8 cellular contexts compared by ENCODE assay signal in the genomic region with DNA sequence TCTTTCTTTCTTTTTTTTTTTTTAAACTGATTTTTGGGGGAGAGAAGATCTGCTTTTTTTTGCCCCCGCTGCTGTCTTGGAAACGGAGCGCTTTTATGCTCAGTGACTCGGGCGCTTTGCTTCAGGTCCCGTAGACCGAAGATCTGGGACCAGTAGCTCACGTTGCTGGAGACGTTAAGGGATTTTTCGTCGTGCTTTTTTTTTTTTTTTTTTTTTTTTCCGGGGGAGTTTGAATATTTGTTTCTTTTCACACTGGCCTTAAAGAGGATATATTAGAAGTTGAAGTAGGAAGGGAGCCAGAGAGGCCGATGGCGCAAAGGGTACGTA. TPM values are rescaled to one million over a fixed set of nuclear protein-coding genes. Genes with fewer than 3 reads are reported as not detected.
DNase-seq lines count a peak whose midpoint lies in the region; ATAC-seq and TF ChIP-seq lines count a peak whose summit lies in the region.

No MANE protein-coding gene starts in this region.

- DNase-seq in CD14-positive monocyte (ENCODE audit: low spot score) (no peak), NCI-H1417 treated with DMSO at 0.1 percent for 48 hours (lab: John Stamatoyannopoulos, UW) (peak; percentile 61), endothelial cell (ENCODE audit: low spot score) (no peak), neural crest cell (ENCODE audit: low read depth, low spot score) (no peak), T1000 (lab: John Stamatoyannopoulos, UW) (no peak), middle frontal gyrus (ENCODE audit: extremely low spot score, low spot score) (no peak), amniotic stem cell (lab: John Stamatoyannopoulos, UW) (no peak)

- TF ChIP-seq CTCF in CD14-positive monocyte (IDR thresholded peaks at IDR 0.05) (no peak), endothelial cell (IDR thresholded peaks at IDR 0.05; ENCODE audit: unreplicated experiment) (no peak), neural crest cell (conservative IDR thresholded peaks at IDR 0.05) (no peak)

- no peak for ATAC-seq in HG03045 (IDR thresholded peaks at IDR 0.05; ENCODE audit: unreplicated experiment)

- H3K4me3 Mint-ChIP-seq in CD14-positive monocyte (peak overlapping the region; percentile 83 to 99), endothelial cell (ENCODE audit: unreplicated experiment) (peak overlapping the region; percentile 96), neural crest cell (peak overlapping the region; percentile 96)

- H3K9me3 Mint-ChIP-seq in CD14-positive monocyte (peaks cover 0 to 32% (median 26%) of the 10 kb centered on the region in 7 donors), endothelial cell (ENCODE audit: unreplicated experiment) (no peaks in the 10 kb centered on the region), neural crest cell (no peaks in the 10 kb centered on the region)

- H3K27me3 Mint-ChIP-seq in CD14-positive monocyte (ENCODE audit: low read depth in 3 of 3) (peaks cover 93 to 97% (median 95%) of the 10 kb centered on the region in 3 donors), endothelial cell (ENCODE audit: unreplicated experiment) (peaks cover 28% of the 10 kb centered on the region), neural crest cell (ENCODE audit: low read depth) (peaks cover 89% of the 10 kb centered on the region)

- H3K4me1 Mint-ChIP-seq in CD14-positive monocyte: peaks cover 75% of the 10 kb centered on the region
- peaks cover 37% of the 10 kb centered on the region for H3K4me1 Mint-ChIP-seq in endothelial cell (ENCODE audit: unreplicated experiment)
- peaks cover 42% of the 10 kb centered on the region for H3K4me1 Mint-ChIP-seq in neural crest cell

- peaks cover 14 to 24% of the 10 kb centered on the region in 2 donors for H3K36me3 Mint-ChIP-seq in CD14-positive monocyte
- H3K36me3 Mint-ChIP-seq in endothelial cell (ENCODE audit: low read depth, unreplicated experiment): no peaks in the 10 kb centered on the region
- H3K36me3 Mint-ChIP-seq in neural crest cell (ENCODE audit: low read depth): peaks cover 18% of the 10 kb centered on the region

- H3K27ac Mint-ChIP-seq in CD14-positive monocyte (no peak overlapping the region), endothelial cell (ENCODE audit: unreplicated experiment) (peak overlapping the region; percentile 88), neural crest cell (ENCODE audit: unreplicated experiment) (peak overlapping the region; percentile 73)

- intact Hi-C loops in CD14-positive monocyte (cut with micrococcal nuclease): loop anchor here in 1 of 2 donors (10.0 kb wide), 2 partner anchors 139 to 1409 kb away; no protein-coding TSS in a partner anchor

RNA-seq across cellular contexts. Expression of gene MEIS1, which starts 0.6 kb away (rescaled TPM):
- under 1 TPM in 1 of 2 donors, not detected in 1; 0.09 TPM for polyA plus RNA-seq in CD14-positive monocyte
- total RNA-seq in endothelial cell (ENCODE audit: unreplicated experiment): 13.3 TPM
- total RNA-seq in neural crest cell: 101 and 107 TPM in 2 replicates

Comparison
In these comparisons a context has a peak if more than half of its experiments do, and no peak if none do; other contexts are left out.
1. H3K27ac Mint-ChIP-seq: peak in endothelial cell (single experiment) and neural crest cell (single experiment); none in CD14-positive monocyte (0 of 7).
2. Peak in every context shown above with its lines, with median percentiles within 50 percentile points of each other: H3K4me3 Mint-ChIP-seq.